ENCODE assay signal across 23 cellular contexts in the genomic region with DNA sequence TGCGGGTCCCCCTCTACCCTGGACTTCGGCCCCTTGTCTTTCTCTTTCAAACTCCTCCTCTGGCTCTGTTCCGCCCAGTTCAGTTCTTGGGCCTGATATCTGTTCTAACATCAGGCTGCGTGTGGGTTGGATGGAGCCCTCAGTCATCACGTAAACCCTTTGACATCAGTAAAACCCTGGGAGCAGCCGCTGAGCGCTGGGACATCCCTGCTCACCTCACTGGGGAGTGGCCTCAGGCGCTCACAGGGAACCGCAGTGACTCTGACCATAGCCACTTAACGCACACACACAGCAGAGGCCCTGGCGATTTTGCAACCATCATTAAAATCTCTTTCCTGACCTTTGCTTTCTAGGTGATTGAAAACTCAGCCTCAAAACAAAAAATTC. TPM values are rescaled to one million over a fixed set of nuclear protein-coding genes. Genes with fewer than 3 reads are reported as not detected.
DNase-seq lines count a peak whose midpoint lies in the region; ATAC-seq and TF ChIP-seq lines count a peak whose summit lies in the region.
"Had no signal": no experiment of that assay in that cellular context is flagged by ENCODE, and none has a peak within 500 bp of the region (broad histone marks: within the 10 kb centered on the region; RNA-seq: fewer than 3 reads in every experiment).

No MANE protein-coding gene starts in this region.

- H3K27me3 Mint-ChIP-seq in nephron (ENCODE audit: low read depth) (no peaks in the 10 kb centered on the region), type B pancreatic cell (no peaks in the 10 kb centered on the region)
- H3K27me3 Mint-ChIP-seq: effector memory CD8-positive, alpha-beta T cell; naive B cell had no signal

- no peaks in the 10 kb centered on the region for H3K9me3 ChIP-seq in stomach
- H3K9me3 ChIP-seq: A549, prostate gland had no signal

- peak overlapping the region; percentile 60 for H3K27ac ChIP-seq in cingulate gyrus (ENCODE audit: low read depth, low read length)
- peak overlapping the region in 2 of 5 donors; percentile 49 to 63 for H3K27ac ChIP-seq in stomach
- H3K27ac ChIP-seq: C4-2B, hepatocyte, prostate gland had no signal

- H3K4me1 Mint-ChIP-seq in nephron (peaks cover 14% of the 10 kb centered on the region), type B pancreatic cell (ENCODE audit: unreplicated experiment) (peaks cover 7% of the 10 kb centered on the region)
- H3K4me1 Mint-ChIP-seq: naive B cell had no signal

- TF ChIP-seq POLR2A in stomach (IDR thresholded peaks at IDR 0.05): no peak

- intact Hi-C loops in stomach (cut with DNase I; ENCODE audit: low total_unique reads): no loop called here

- H3K36me3 Mint-ChIP-seq in activated naive CD4-positive, alpha-beta T cell treated with anti-CD3 and anti-CD28 coated beads, Interleukin-2, amount 50 U/mL, for 72 hours: peaks cover 0 to 9% of the 10 kb centered on the region in 2 donors
- H3K36me3 Mint-ChIP-seq in nephron (ENCODE audit: low read depth) (peaks cover 61% of the 10 kb centered on the region), type B pancreatic cell (peaks cover 27% of the 10 kb centered on the region)

- TF ChIP-seq CTCF in nephron (IDR thresholded peaks at IDR 0.05; ENCODE audit: unreplicated experiment in 3 of 3) (no peak), type B pancreatic cell (conservative IDR thresholded peaks at IDR 0.05) (no peak), stomach (IDR thresholded peaks at IDR 0.05) (no peak)

- 83 to 89% (median 87%) methylated on average over 11 of the region's 11 CpGs for WGBS in stomach, 5 donors

- no peak for DNase-seq in activated naive CD4-positive, alpha-beta T cell treated with anti-CD3 and anti-CD28 coated beads, Interleukin-2, amount 50 U/mL, for 72 hours (ENCODE audit: low spot score in 2 of 2)
- DNase-seq in activated naive CD4-positive, alpha-beta T cell treated with Interleukin-2 at 50 U/mL for 16 hours: no peak
- DNase-seq in type B pancreatic cell (ENCODE audit: extremely low spot score, unreplicated experiment) (no peak), stomach (no peak), HK-2 (ENCODE audit: unreplicated experiment) (no peak)
- DNase-seq in stimulated activated CD4-positive, alpha-beta T cell treated with anti-CD3 and anti-CD28 coated beads, Interleukin-12 subunit alpha, Interleukin-12 subunit beta, amount 100 ng/mL, for 4 hours: no peak
- DNase-seq: activated CD4-positive, alpha-beta T cell treated with anti-CD3 and anti-CD28 coated beads for 4 hours; activated effector memory CD4-positive, alpha-beta T cell treated with anti-CD3 and anti-CD28 coated beads, Interleukin-2, amount 50 U/mL, for 16 hours; amniotic stem cell; cerebellar nuclear complex; effector memory CD8-positive, alpha-beta T cell; HCEC 1CT; KBM-7; naive B cell; NCI-H1694 treated with DMSO at 0.1 percent for 48 hours; small intestine; stimulated activated CD4-positive, alpha-beta T cell treated with anti-CD3 and anti-CD28 coated beads, Interleukin-4, amount 100 ng/mL, for 4 hours had no signal

- H3K27ac Mint-ChIP-seq in activated naive CD4-positive, alpha-beta T cell treated with anti-CD3 and anti-CD28 coated beads, Interleukin-2, amount 50 U/mL, for 72 hours: peak overlapping the region; percentile 65
- H3K27ac Mint-ChIP-seq in nephron (peak overlapping the region; percentile 12 to 31 (median 25)), type B pancreatic cell (peak overlapping the region; percentile 67)

- peaks cover 0 to 22% (median 9%) of the 10 kb centered on the region in 4 donors for H3K4me1 ChIP-seq in stomach
- H3K4me1 ChIP-seq: A549, prostate gland had no signal

- no peak overlapping the region for H3K4me3 Mint-ChIP-seq in nephron
- no peak overlapping the region for H3K4me3 Mint-ChIP-seq in type B pancreatic cell
- H3K4me3 Mint-ChIP-seq: effector memory CD8-positive, alpha-beta T cell; naive B cell had no signal

- no peak for TF ChIP-seq EP300 in stomach (IDR thresholded peaks at IDR 0.05)

- no peaks in the 10 kb centered on the region for H3K9me3 Mint-ChIP-seq in activated naive CD4-positive, alpha-beta T cell treated with anti-CD3 and anti-CD28 coated beads, Interleukin-2, amount 50 U/mL, for 72 hours
- no peaks in the 10 kb centered on the region for H3K9me3 Mint-ChIP-seq in nephron
- H3K9me3 Mint-ChIP-seq in type B pancreatic cell: no peaks in the 10 kb centered on the region
- H3K9me3 Mint-ChIP-seq: effector memory CD8-positive, alpha-beta T cell; naive B cell had no signal

- H3K36me3 ChIP-seq in stomach: peaks cover 36 to 99% (median 87%) of the 10 kb centered on the region in 4 donors

- no peak overlapping the region for H3K4me3 ChIP-seq in stomach
- H3K4me3 ChIP-seq: A549, hepatocyte, prostate gland had no signal

- ATAC-seq in activated naive CD4-positive, alpha-beta T cell treated with anti-CD3 and anti-CD28 coated beads, Interleukin-2, amount 50 U/mL, for 72 hours: no peak
- ATAC-seq: effector memory CD8-positive, alpha-beta T cell had no signal

- H3K27me3 ChIP-seq in stomach: no peaks in the 10 kb centered on the region
- H3K27me3 ChIP-seq: hepatocyte had no signal

RNA-seq across cellular contexts. Expression of gene USP42, which starts 54.3 kb away (rescaled TPM):
- total RNA-seq in activated naive CD4-positive, alpha-beta T cell treated with anti-CD3 and anti-CD28 coated beads, Interleukin-2, amount 50 U/mL, for 72 hours: 10 to 100 TPM in 1 of 2 donors, 1 to 10 TPM in 1; 9.3 to 11.6 TPM
- total RNA-seq in type B pancreatic cell (ENCODE audit: low replicate concordance) (17.0 and 19.7 TPM in 2 replicates), stomach (10 to 100 TPM in 3 of 5 donors, 1 to 10 TPM in 1, under 1 TPM in 1; 0.58 to 42.9 (median 10.9) TPM)
- 1 to 10 TPM; 2.1 to 4.3 (median 2.5) TPM for polyA plus RNA-seq in stomach
